ENCODE assay signal across 8 cellular contexts in the genomic region with DNA sequence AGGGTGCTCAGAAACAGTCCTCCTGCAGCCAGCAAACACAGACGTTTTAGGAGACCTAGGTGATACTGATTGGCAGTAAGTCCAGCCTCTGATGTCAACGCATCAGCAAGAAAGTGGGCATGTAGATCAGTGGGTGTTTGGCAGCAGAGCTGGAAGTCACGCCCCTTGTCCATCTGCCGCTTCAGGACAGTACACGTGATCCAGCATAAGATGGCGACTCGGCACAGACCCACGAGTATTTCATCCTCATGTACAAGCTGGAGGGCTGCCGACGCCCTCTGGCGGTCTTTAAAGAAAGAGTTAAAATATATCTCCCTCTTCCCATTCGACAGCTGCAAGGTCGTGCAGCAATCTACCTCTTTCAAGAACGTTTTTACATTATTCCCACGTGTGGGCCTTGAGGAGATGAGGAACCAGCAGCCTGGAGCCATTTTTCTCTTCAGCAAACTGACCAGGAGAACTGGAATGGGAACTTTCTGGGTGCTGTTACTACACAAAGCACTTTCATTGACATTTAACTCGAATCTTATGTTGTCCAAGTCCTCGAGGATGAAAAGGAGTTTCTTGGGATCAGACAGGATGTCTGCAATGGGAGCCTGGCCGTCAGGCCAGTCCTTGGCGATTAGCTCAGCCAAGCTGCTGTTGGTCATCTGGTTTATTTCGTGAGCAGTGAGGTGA. TPM values are rescaled to one million over a fixed set of nuclear protein-coding genes. Genes with fewer than 3 reads are reported as not detected.
DNase-seq lines count a peak whose midpoint lies in the region; ATAC-seq and TF ChIP-seq lines count a peak whose summit lies in the region.

No MANE protein-coding gene starts in this region.

- no peaks in the 10 kb centered on the region for H3K4me1 Mint-ChIP-seq in osteocyte (ENCODE audit: unreplicated experiment)

- no peaks in the 10 kb centered on the region for H3K4me1 ChIP-seq in esophagus muscularis mucosa

- TF ChIP-seq POLR2A in esophagus muscularis mucosa (IDR thresholded peaks at IDR 0.05; ENCODE audit: low read depth): no peak

- H3K27me3 ChIP-seq in BJ (ENCODE audit: control insufficient read depth, insufficient read depth, low read length) (no peaks in the 10 kb centered on the region), esophagus muscularis mucosa (peaks cover 0 to 18% (median 0%) of the 10 kb centered on the region in 4 donors), H7 (ENCODE audit: control insufficient read depth, insufficient read depth, low read length) (no peaks in the 10 kb centered on the region)

- DNase-seq in BJ (ENCODE audit: low read depth) (no peak), NCI-H187 (lab: John Stamatoyannopoulos, UW) (peak; percentile 71 to 85), SW480 (ENCODE audit: low spot score) (peak; percentile 94), esophagus muscularis mucosa (ENCODE audit: extremely low spot score) (no peak), osteocyte (ENCODE audit: extremely low spot score, unreplicated experiment) (peak; percentile 64), amniotic stem cell (lab: John Stamatoyannopoulos, UW) (no peak), H7 (no peak)

- intact Hi-C loops in esophagus muscularis mucosa (cut with DNase I): no loop called here

- no peak overlapping the region for H3K4me3 ChIP-seq in BJ (ENCODE audit: low read depth, low read length)
- H3K4me3 ChIP-seq in esophagus muscularis mucosa: no peak overlapping the region
- no peak overlapping the region for H3K4me3 ChIP-seq in H7 (ENCODE audit: insufficient read depth, low read depth, low read length)

- 41% methylated on average over 14 of the region's 20 CpGs for whole genome bisulfite sequencing in esophagus muscularis mucosa

- H3K27ac ChIP-seq in esophagus muscularis mucosa (replicated peaks in 1 of 4): no peak overlapping the region

- ATAC-seq in GM18861 (IDR thresholded peaks at IDR 0.05; ENCODE audit: unreplicated experiment): peak; percentile 45

- no peaks in the 10 kb centered on the region for H3K27me3 Mint-ChIP-seq in osteocyte (ENCODE audit: unreplicated experiment)

- H3K27ac Mint-ChIP-seq in osteocyte (ENCODE audit: unreplicated experiment): no peak overlapping the region

- TF ChIP-seq EP300 in esophagus muscularis mucosa (IDR thresholded peaks at IDR 0.05): no peak

- peaks cover 0 to 3% (median 0%) of the 10 kb centered on the region in 4 donors for H3K9me3 ChIP-seq in esophagus muscularis mucosa

- CTCF ChIA-PET in BJ (lab: Yijun Ruan, JAX): interaction anchor here (1.5 kb wide), 1 partner anchor 177 kb away, joined by 5 read pairs; no protein-coding TSS in a partner anchor

- H3K9me3 Mint-ChIP-seq in osteocyte (ENCODE audit: unreplicated experiment): peaks cover 47% of the 10 kb centered on the region

- H3K36me3 Mint-ChIP-seq in osteocyte (ENCODE audit: unreplicated experiment): no peaks in the 10 kb centered on the region

- no peaks in the 10 kb centered on the region for H3K36me3 ChIP-seq in BJ (ENCODE audit: control insufficient read depth, insufficient read depth, low read length)
- no peaks in the 10 kb centered on the region for H3K36me3 ChIP-seq in esophagus muscularis mucosa
- no peaks in the 10 kb centered on the region for H3K36me3 ChIP-seq in H7 (replicated peaks; ENCODE audit: control insufficient read depth, insufficient read depth, low read length)

- POLR2A ChIA-PET in BJ (lab: Charles Lee): no interaction called here

- H3K4me3 Mint-ChIP-seq in osteocyte (ENCODE audit: unreplicated experiment): no peak overlapping the region

- TF ChIP-seq CTCF in BJ (IDR thresholded peaks at IDR 0.05; ENCODE audit: insufficient read depth, low read depth, low read length): 0 out of 2 replicates have a peak, but pooled peaks have one; percentile 19
- peak in 2 of 3 experiments; percentile 7 to 15 for TF ChIP-seq CTCF in esophagus muscularis mucosa (IDR thresholded peaks at IDR 0.05)
- TF ChIP-seq CTCF in osteocyte (IDR thresholded peaks at IDR 0.05): no peak

RNA-seq across cellular contexts. Expression of gene NLRP11, which starts 22.3 kb away (rescaled TPM):
- not detected in 2 replicates for polyA plus RNA-seq in BJ (2011; rRNA removed)
- not detected in 2 replicates for polyA minus RNA-seq in BJ (2011; rRNA and poly(A)+ RNA removed)
- total RNA-seq in esophagus muscularis mucosa: not detected
- not detected in 2 replicates for total RNA-seq in osteocyte
- not detected in 2 replicates for total RNA-seq in H7 (2014; rRNA removed; shearing (Covaris generic))

RNA-seq across cellular contexts. Expression of gene NLRP4, which starts 26.8 kb away (rescaled TPM):
- not detected in 2 replicates for polyA plus RNA-seq in BJ (2011; rRNA removed)
- polyA minus RNA-seq in BJ (2011; rRNA and poly(A)+ RNA removed): not detected in 2 replicates
- not detected for total RNA-seq in esophagus muscularis mucosa
- total RNA-seq in osteocyte: not detected in 2 replicates
- total RNA-seq in H7 (2014; rRNA removed; shearing (Covaris generic)): not detected in 2 replicates

RNA-seq across cellular contexts. Expression of gene RFPL4AL1, which starts 40.6 kb away (rescaled TPM):
- polyA plus RNA-seq in BJ (2011; rRNA removed): not detected in 2 replicates
- not detected in 2 replicates for polyA minus RNA-seq in BJ (2011; rRNA and poly(A)+ RNA removed)
- total RNA-seq in esophagus muscularis mucosa (not detected), osteocyte (not detected in 2 replicates)
- total RNA-seq in H7 (2014; rRNA removed; shearing (Covaris generic)): not detected in 2 replicates

RNA-seq across cellular contexts. Expression of gene RFPL4A, which starts 50.6 kb away (rescaled TPM):
- not detected in 2 replicates for polyA plus RNA-seq in BJ (2011; rRNA removed)
- polyA minus RNA-seq in BJ (2011; rRNA and poly(A)+ RNA removed): not detected in 2 replicates
- total RNA-seq in esophagus muscularis mucosa: not detected
- not detected in 2 replicates for total RNA-seq in osteocyte
- total RNA-seq in H7 (2014; rRNA removed; shearing (Covaris generic)): not detected in 2 replicates

Comparison
In these comparisons a context has a peak if more than half of its experiments do, and no peak if none do; other contexts are left out.
1. DNase-seq: peak in NCI-H187 (2 of 2), SW480 (single experiment) and osteocyte (single experiment); none in BJ (single experiment), esophagus muscularis mucosa (single experiment), amniotic stem cell (single experiment) and H7 (single experiment).